Comparison of ENCODE assay signal across 23 cellular contexts in the genomic region with DNA sequence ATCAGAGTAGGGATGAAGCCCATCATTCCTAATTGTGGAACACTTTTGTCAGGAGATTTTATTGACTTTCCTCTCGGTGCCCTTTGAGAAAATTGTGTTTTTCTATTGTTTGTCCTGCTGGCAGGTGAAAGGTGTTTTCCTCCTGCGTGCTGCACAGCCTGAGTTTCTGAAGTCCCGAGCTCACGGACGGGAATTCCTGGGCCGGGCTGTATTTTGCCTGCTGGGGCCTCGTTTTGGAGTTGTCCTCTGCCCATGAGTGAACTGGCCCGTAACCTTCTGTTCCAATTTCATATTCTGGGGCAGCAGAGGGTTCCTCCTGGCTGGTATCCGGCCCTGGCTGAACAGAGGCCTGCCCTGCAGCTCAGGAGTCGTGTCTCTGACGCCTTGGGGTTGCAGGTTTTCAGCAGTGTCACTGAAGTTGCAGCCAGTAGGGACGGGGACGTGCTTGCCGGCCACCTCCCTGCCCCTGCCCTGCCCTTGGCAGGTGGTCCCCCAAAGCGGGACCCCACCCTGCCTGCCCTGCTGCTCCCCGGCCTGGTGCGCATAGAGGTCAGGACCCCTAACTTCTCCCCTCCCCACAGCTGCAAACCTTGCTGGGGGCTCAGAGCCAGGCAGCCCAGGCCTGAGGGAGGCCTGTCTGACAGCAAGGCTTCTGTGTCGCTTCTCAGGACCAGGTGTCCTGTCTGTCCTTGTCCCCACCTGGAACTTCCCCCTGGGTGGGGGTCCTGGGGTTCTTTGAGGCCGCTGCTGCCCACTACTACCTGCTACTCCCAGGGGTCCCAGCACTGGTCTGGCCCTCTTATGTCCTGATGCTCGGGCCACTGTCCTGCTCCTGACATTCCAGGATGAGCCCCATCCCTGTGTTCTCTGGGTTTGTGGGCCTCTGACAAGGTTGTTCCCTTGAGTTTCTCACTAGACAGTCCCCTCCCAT. TPM values are rescaled to one million over a fixed set of nuclear protein-coding genes. Genes with fewer than 3 reads are reported as not detected.
DNase-seq lines count a peak whose midpoint lies in the region; ATAC-seq and TF ChIP-seq lines count a peak whose summit lies in the region.
"Had no signal": no experiment of that assay in that cellular context is flagged by ENCODE, and none has a peak within 500 bp of the region (broad histone marks: within the 10 kb centered on the region; RNA-seq: fewer than 3 reads in every experiment).

No MANE protein-coding gene starts in this region.

- H3K27me3 ChIP-seq in BE2C (no peaks in the 10 kb centered on the region), RWPE2 (ENCODE audit: insufficient read depth, poor library complexity, severe bottlenecking) (no peaks in the 10 kb centered on the region), left ventricle myocardium inferior (ENCODE audit: low read depth) (no peaks in the 10 kb centered on the region), neural progenitor cell (no peaks in the 10 kb centered on the region), breast epithelium (no peaks in the 10 kb centered on the region)

- H3K9ac ChIP-seq in neural progenitor cell: no peak overlapping the region
- H3K9ac ChIP-seq: KMS-11 had no signal

- no peak overlapping the region for H2AFZ ChIP-seq in neural progenitor cell (replicated peaks)

- no peaks in the 10 kb centered on the region for H3K36me3 ChIP-seq in BE2C
- H3K36me3 ChIP-seq in RWPE2 (ENCODE audit: low read depth): no peaks in the 10 kb centered on the region
- no peaks in the 10 kb centered on the region for H3K36me3 ChIP-seq in left ventricle myocardium inferior
- no peaks in the 10 kb centered on the region for H3K36me3 ChIP-seq in neural progenitor cell
- no peaks in the 10 kb centered on the region for H3K36me3 ChIP-seq in breast epithelium

- TF ChIP-seq CTCF in BE2C (IDR thresholded peaks at IDR 0.05; ENCODE audit: low read depth, low read length) (no peak), RWPE2 (IDR thresholded peaks at IDR 0.05; ENCODE audit: poor library complexity, severe bottlenecking) (no peak), left ventricle myocardium inferior (IDR thresholded peaks at IDR 0.05; ENCODE audit: borderline replicate concordance) (no peak), neural progenitor cell (IDR thresholded peaks at IDR 0.05) (no peak), breast epithelium (IDR thresholded peaks at IDR 0.05) (no peak)

- H3K27ac ChIP-seq in RWPE2 (ENCODE audit: poor library complexity, severe bottlenecking) (no peak overlapping the region), left ventricle myocardium inferior (replicated peaks) (peak overlapping the region; percentile 71), neural progenitor cell (no peak overlapping the region), breast epithelium (no peak overlapping the region)
- H3K27ac ChIP-seq: KMS-11 had no signal

- H3K4me1 ChIP-seq in BE2C (peaks cover 44% of the 10 kb centered on the region), RWPE2 (ENCODE audit: insufficient read depth, poor library complexity, severe bottlenecking) (no peaks in the 10 kb centered on the region), left ventricle myocardium inferior (peaks cover 37% of the 10 kb centered on the region), neural progenitor cell (peaks cover 4% of the 10 kb centered on the region), breast epithelium (peaks cover 0 to 5% of the 10 kb centered on the region in 2 donors)

- intact Hi-C loops in left ventricle myocardium inferior (cut with micrococcal nuclease) (no loop called here), breast epithelium (cut with DNase I; ENCODE audit: low total_unique reads) (no loop called here)

- H3K79me2 ChIP-seq in neural progenitor cell (ENCODE audit: low read depth): no peaks in the 10 kb centered on the region

- no peak overlapping the region for H3K4me3 Mint-ChIP-seq in neural progenitor cell
- no peak overlapping the region for H3K4me3 Mint-ChIP-seq in stimulated activated effector memory CD8-positive, alpha-beta T cell treated with anti-CD3 and anti-CD28 coated beads, Interleukin-12 subunit alpha, Interleukin-12 subunit beta, amount 100 ng/mL, for 72 hours
- H3K4me3 Mint-ChIP-seq: activated naive CD8-positive, alpha-beta T cell treated with anti-CD3 and anti-CD28 coated beads for 36 hours; activated T-helper 1 cell treated with anti-CD3 and anti-CD28 coated beads, Interleukin-12 subunit alpha, Interleukin-12 subunit beta, Interleukin-2, Interleukin-4 antibody, amounts not matched to agents 30 ng/mL and 10 ng/mL and 1 ng/mL, durations not matched to agents 14 hours and 24 hours and 36 hours; CD4-positive, alpha-beta T cell; nephron progenitor cell had no signal

- H3K4me3 ChIP-seq in BE2C (ENCODE audit: low read depth, low read length) (no peak overlapping the region), RWPE2 (ENCODE audit: severe bottlenecking) (no peak overlapping the region), left ventricle myocardium inferior (no peak overlapping the region), neural progenitor cell (no peak overlapping the region), breast epithelium (no peak overlapping the region)

- no peaks in the 10 kb centered on the region for H3F3A ChIP-seq in neural progenitor cell (ENCODE audit: low read depth)

- no peak for TF ChIP-seq POLR2A in breast epithelium (IDR thresholded peaks at IDR 0.05)

- ATAC-seq in RWPE2 (ENCODE audit: low read depth) (no peak), HG03520 (IDR thresholded peaks at IDR 0.05; ENCODE audit: unreplicated experiment) (no peak)
- ATAC-seq in stimulated activated effector memory CD8-positive, alpha-beta T cell treated with anti-CD3 and anti-CD28 coated beads, Interleukin-12 subunit alpha, Interleukin-12 subunit beta, amount 100 ng/mL, for 72 hours: no peak
- ATAC-seq: PC-3 had no signal

- H3K27me3 Mint-ChIP-seq in neural progenitor cell (ENCODE audit: insufficient read depth, low read depth): peaks cover 2% of the 10 kb centered on the region
- H3K27me3 Mint-ChIP-seq: activated naive CD8-positive, alpha-beta T cell treated with anti-CD3 and anti-CD28 coated beads for 36 hours; CD4-positive, alpha-beta T cell had no signal

- peaks cover 14% of the 10 kb centered on the region for H3K4me1 Mint-ChIP-seq in neural progenitor cell
- no peaks in the 10 kb centered on the region for H3K4me1 Mint-ChIP-seq in stimulated activated effector memory CD8-positive, alpha-beta T cell treated with anti-CD3 and anti-CD28 coated beads, Interleukin-12 subunit alpha, Interleukin-12 subunit beta, amount 100 ng/mL, for 72 hours
- H3K4me1 Mint-ChIP-seq: activated naive CD8-positive, alpha-beta T cell treated with anti-CD3 and anti-CD28 coated beads for 36 hours had no signal

- no peaks in the 10 kb centered on the region for H3K36me3 Mint-ChIP-seq in neural progenitor cell
- no peaks in the 10 kb centered on the region for H3K36me3 Mint-ChIP-seq in stimulated activated effector memory CD8-positive, alpha-beta T cell treated with anti-CD3 and anti-CD28 coated beads, Interleukin-12 subunit alpha, Interleukin-12 subunit beta, amount 100 ng/mL, for 72 hours
- H3K36me3 Mint-ChIP-seq: activated naive CD8-positive, alpha-beta T cell treated with anti-CD3 and anti-CD28 coated beads for 36 hours had no signal

- DNase-seq in BE2C (peak; percentile 8), RWPE2 (ENCODE audit: low spot score) (peak; percentile 47), left ventricle myocardium inferior (peak; percentile 1), neural progenitor cell (ENCODE audit: low spot score) (no peak), NCI-H2196 treated with DMSO at 0.1 percent for 48 hours (lab: John Stamatoyannopoulos, UW; ENCODE audit: unreplicated experiment) (no peak), breast epithelium (ENCODE audit: low spot score in 2 of 2) (no peak)
- DNase-seq in stimulated activated effector memory CD8-positive, alpha-beta T cell treated with anti-CD3 and anti-CD28 coated beads, Interleukin-12 subunit alpha, Interleukin-12 subunit beta, amount 100 ng/mL, for 72 hours (ENCODE audit: low spot score in 2 of 2): no peak
- DNase-seq: activated CD4-positive, CD25-positive, alpha-beta regulatory T cell treated with anti-CD3 and anti-CD28 coated beads, Interleukin-2, amount 50 U/mL, for 72 hours; activated naive CD8-positive, alpha-beta T cell treated with anti-CD3 and anti-CD28 coated beads for 36 hours; DMS153; hypothalamus; islet precursor cell; NCI-H1105; NCI-H69; nephron progenitor cell; PC-3; stimulated activated CD4-positive, alpha-beta T cell treated with anti-CD3 and anti-CD28 coated beads, Interleukin-12 subunit alpha, Interleukin-12 subunit beta, amount 100 ng/mL, for 4 hours; stimulated activated CD8-positive, alpha-beta memory T cell treated with anti-CD3 and anti-CD28 coated beads, Interleukin-4, amount 100 ng/mL, for 48 hours; T1000 had no signal

- H3K9me3 Mint-ChIP-seq in neural progenitor cell: no peaks in the 10 kb centered on the region
- no peaks in the 10 kb centered on the region for H3K9me3 Mint-ChIP-seq in stimulated activated effector memory CD8-positive, alpha-beta T cell treated with anti-CD3 and anti-CD28 coated beads, Interleukin-12 subunit alpha, Interleukin-12 subunit beta, amount 100 ng/mL, for 72 hours
- H3K9me3 Mint-ChIP-seq: activated naive CD8-positive, alpha-beta T cell treated with anti-CD3 and anti-CD28 coated beads for 36 hours; activated T-helper 1 cell treated with anti-CD3 and anti-CD28 coated beads, Interleukin-12 subunit alpha, Interleukin-12 subunit beta, Interleukin-2, Interleukin-4 antibody, amounts not matched to agents 30 ng/mL and 10 ng/mL and 1 ng/mL, durations not matched to agents 14 hours and 24 hours and 36 hours; CD4-positive, alpha-beta T cell; nephron progenitor cell had no signal

- H3K9me3 ChIP-seq in BE2C (no peaks in the 10 kb centered on the region), RWPE2 (ENCODE audit: severe bottlenecking) (no peaks in the 10 kb centered on the region), left ventricle myocardium inferior (replicated peaks) (no peaks in the 10 kb centered on the region), neural progenitor cell (ENCODE audit: low read depth) (no peaks in the 10 kb centered on the region), breast epithelium (no peaks in the 10 kb centered on the region)

- no peak overlapping the region for H3K4me2 ChIP-seq in neural progenitor cell
- H3K4me2 ChIP-seq: KMS-11 had no signal

- no peaks in the 10 kb centered on the region for H4K20me1 ChIP-seq in neural progenitor cell (ENCODE audit: low read depth)

- peak overlapping the region; percentile 63 for H3K27ac Mint-ChIP-seq in neural progenitor cell
- H3K27ac Mint-ChIP-seq in stimulated activated effector memory CD8-positive, alpha-beta T cell treated with anti-CD3 and anti-CD28 coated beads, Interleukin-12 subunit alpha, Interleukin-12 subunit beta, amount 100 ng/mL, for 72 hours: no peak overlapping the region
- H3K27ac Mint-ChIP-seq: activated naive CD8-positive, alpha-beta T cell treated with anti-CD3 and anti-CD28 coated beads for 36 hours; activated T-helper 1 cell treated with anti-CD3 and anti-CD28 coated beads, Interleukin-12 subunit alpha, Interleukin-12 subunit beta, Interleukin-2, Interleukin-4 antibody, amounts not matched to agents 30 ng/mL and 10 ng/mL and 1 ng/mL, durations not matched to agents 14 hours and 24 hours and 36 hours; CD4-positive, alpha-beta T cell; nephron progenitor cell had no signal

RNA-seq across cellular contexts. Expression of a gene that starts 49.0 kb away (rescaled TPM):
- polyA plus RNA-seq in BE2C (2012; ENCODE audit: insufficient read depth, insufficient read length, low read depth): 105 TPM
- 70.7 TPM for total RNA-seq in left ventricle myocardium inferior
- 4.7 and 17.1 TPM in 2 replicates for total RNA-seq in neural progenitor cell (ENCODE audit: low replicate concordance)
- total RNA-seq in breast epithelium: 10 to 100 TPM; 15.8 to 17.7 (median 17.0) TPM

Comparison
In these comparisons a context has a peak if more than half of its experiments do, and no peak if none do; other contexts are left out.
1. DNase-seq: peak in BE2C (single experiment), RWPE2 (single experiment) and left ventricle myocardium inferior (single experiment); none in neural progenitor cell (single experiment), NCI-H2196 treated with DMSO at 0.1 percent for 48 hours (single experiment), stimulated activated effector memory CD8-positive, alpha-beta T cell treated with anti-CD3 and anti-CD28 coated beads, Interleukin-12 subunit alpha, Interleukin-12 subunit beta, amount 100 ng/mL, for 72 hours (0 of 2) and breast epithelium (0 of 2).